ENCODE assay signal across 29 cellular contexts in the genomic region with DNA sequence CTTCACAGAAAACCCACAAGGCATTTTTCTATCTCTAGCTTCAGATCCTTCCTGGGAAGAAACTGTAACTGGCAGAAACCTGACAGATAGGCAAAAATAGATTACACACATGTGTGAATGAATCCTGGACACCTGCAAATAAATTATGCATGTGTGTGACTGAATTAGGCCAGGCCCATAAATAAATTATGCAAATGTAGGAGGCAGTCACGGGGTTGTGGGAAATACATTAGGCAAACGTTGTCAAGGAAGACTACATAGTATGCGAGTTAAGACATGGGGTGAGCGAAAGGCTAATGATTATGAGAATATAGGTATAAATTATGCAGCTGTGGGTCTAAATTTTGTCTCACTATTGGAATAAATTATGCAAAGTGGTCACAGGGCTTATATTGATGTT. TPM values are rescaled to one million over a fixed set of nuclear protein-coding genes. Genes with fewer than 3 reads are reported as not detected.
"Had no signal": no experiment of that assay in that cellular context is flagged by ENCODE, and none has a peak within 500 bp of the region (broad histone marks: within the 10 kb centered on the region; RNA-seq: fewer than 3 reads in every experiment).

No MANE protein-coding gene starts in this region.

- H3K36me3 Mint-ChIP-seq: activated naive CD4-positive, alpha-beta T cell treated with anti-CD3 and anti-CD28 coated beads, Interleukin-2, amount 10 ng/mL, durations not matched to agents 7 days and 5 days; activated naive CD8-positive, alpha-beta T cell had no signal

- H3K9me3 Mint-ChIP-seq: activated CD4-positive, alpha-beta T cell treated with anti-CD3 and anti-CD28 coated beads, Interleukin-2, amount 10 ng/mL, durations not matched to agents 7 days and 5 days; activated naive CD4-positive, alpha-beta T cell treated with anti-CD3 and anti-CD28 coated beads, Interleukin-2, amount 10 ng/mL, durations not matched to agents 7 days and 5 days; activated naive CD8-positive, alpha-beta T cell treated with anti-CD3 and anti-CD28 coated beads, Interleukin-2, amount 50 U/mL, for 24 hours; activated T-cell treated with anti-CD3 and anti-CD28 coated beads, Interleukin-2, amount 50 U/mL, for 24 hours; activated T-helper 1 cell treated with anti-CD3 and anti-CD28 coated beads, Interleukin-12 subunit alpha, Interleukin-12 subunit beta, Interleukin-2, Interleukin-4 antibody, amounts not matched to agents 30 ng/mL and 10 ng/mL and 1 ng/mL, durations not matched to agents 14 hours and 24 hours and 36 hours had no signal

- H3K9me3 ChIP-seq: SJCRH30 had no signal

- H3K36me3 ChIP-seq: brain microvascular endothelial cell, SJCRH30 had no signal

- H3K27ac Mint-ChIP-seq: activated CD4-positive, alpha-beta T cell treated with anti-CD3 and anti-CD28 coated beads for 36 hours; activated CD4-positive, alpha-beta T cell treated with anti-CD3 and anti-CD28 coated beads, Interleukin-2, amount 10 ng/mL, durations not matched to agents 7 days and 5 days; activated CD8-positive, alpha-beta T cell treated with anti-CD3 and anti-CD28 coated beads, Interleukin-2, amount 10 ng/mL, durations not matched to agents 7 days and 5 days; activated naive CD4-positive, alpha-beta T cell treated with anti-CD3 and anti-CD28 coated beads, Interleukin-2, amount 10 ng/mL, durations not matched to agents 7 days and 5 days; activated naive CD8-positive, alpha-beta T cell; activated naive CD8-positive, alpha-beta T cell treated with anti-CD3 and anti-CD28 coated beads, Interleukin-2, amount 50 U/mL, for 24 hours; activated T-cell treated with anti-CD3 and anti-CD28 coated beads, Interleukin-2, amount 50 U/mL, for 24 hours; activated T-helper 1 cell treated with anti-CD3 and anti-CD28 coated beads, Interleukin-12 subunit alpha, Interleukin-12 subunit beta, Interleukin-2, Interleukin-4 antibody, amounts not matched to agents 30 ng/mL and 10 ng/mL and 1 ng/mL, durations not matched to agents 14 hours and 24 hours and 36 hours had no signal

- H3K9ac ChIP-seq: KMS-11 had no signal

- H3K4me3 Mint-ChIP-seq: activated CD4-positive, alpha-beta T cell treated with anti-CD3 and anti-CD28 coated beads for 36 hours; activated CD4-positive, alpha-beta T cell treated with anti-CD3 and anti-CD28 coated beads, Interleukin-2, amount 10 ng/mL, durations not matched to agents 7 days and 5 days; activated CD8-positive, alpha-beta T cell treated with anti-CD3 and anti-CD28 coated beads, Interleukin-2, amount 10 ng/mL, durations not matched to agents 7 days and 5 days; activated naive CD4-positive, alpha-beta T cell treated with anti-CD3 and anti-CD28 coated beads, Interleukin-2, amount 10 ng/mL, durations not matched to agents 7 days and 5 days; activated naive CD8-positive, alpha-beta T cell; activated naive CD8-positive, alpha-beta T cell treated with anti-CD3 and anti-CD28 coated beads, Interleukin-2, amount 50 U/mL, for 24 hours; activated T-cell treated with anti-CD3 and anti-CD28 coated beads, Interleukin-2, amount 50 U/mL, for 24 hours; activated T-helper 1 cell treated with anti-CD3 and anti-CD28 coated beads, Interleukin-12 subunit alpha, Interleukin-12 subunit beta, Interleukin-2, Interleukin-4 antibody, amounts not matched to agents 30 ng/mL and 10 ng/mL and 1 ng/mL, durations not matched to agents 14 hours and 24 hours and 36 hours had no signal

- H3K4me3 ChIP-seq: SJCRH30, SK-N-MC had no signal

- H3K4me1 Mint-ChIP-seq: activated naive CD4-positive, alpha-beta T cell treated with anti-CD3 and anti-CD28 coated beads, Interleukin-2, amount 10 ng/mL, durations not matched to agents 7 days and 5 days had no signal

- H3K27ac ChIP-seq: brain microvascular endothelial cell, KMS-11, SJCRH30, SK-N-MC had no signal

- H3K4me1 ChIP-seq: SJCRH30 had no signal

- H3K4me2 ChIP-seq: KMS-11 had no signal

- ATAC-seq: activated CD4-positive, alpha-beta T cell treated with anti-CD3 and anti-CD28 coated beads for 36 hours; activated CD4-positive, CD25-positive, alpha-beta regulatory T cell treated with anti-CD3 and anti-CD28 coated beads, Interleukin-2, amount 50 U/mL, for 24 hours; activated CD8-positive, alpha-beta T cell treated with anti-CD3 and anti-CD28 coated beads, Interleukin-2, amount 10 ng/mL, durations not matched to agents 7 days and 5 days; activated naive CD8-positive, alpha-beta T cell treated with anti-CD3 and anti-CD28 coated beads, Interleukin-2, amount 50 U/mL, for 24 hours; Panc1 had no signal

- DNase-seq: activated CD4-positive, alpha-beta T cell treated with anti-CD3 and anti-CD28 coated beads for 36 hours; activated CD4-positive, alpha-beta T cell treated with anti-CD3 and anti-CD28 coated beads, Interleukin-2, amount 10 ng/mL, durations not matched to agents 7 days and 5 days; activated CD4-positive, alpha-beta T cell treated with anti-CD3 and anti-CD28 coated beads, Interleukin-2, amount 50 U/mL, for 48 hours; activated CD8-positive, alpha-beta T cell treated with anti-CD3 and anti-CD28 coated beads, Interleukin-2, amount 10 ng/mL, durations not matched to agents 7 days and 5 days; activated naive CD4-positive, alpha-beta T cell treated with anti-CD3 and anti-CD28 coated beads, Interleukin-2, amount 10 ng/mL, durations not matched to agents 7 days and 5 days; activated naive CD8-positive, alpha-beta T cell treated with anti-CD3 and anti-CD28 coated beads, Interleukin-2, amount 50 U/mL, for 24 hours; activated T-cell treated with anti-CD3 and anti-CD28 coated beads, Interleukin-2, amount 50 U/mL, for 24 hours; brain microvascular endothelial cell; central memory CD4-positive, alpha-beta T cell; NCI-H1105; NCI-H1417 treated with DMSO at 0.1 percent for 48 hours; NCI-H187 treated with DMSO at 0.1 percent for 48 hours; NCI-H2081; NCI-H2171 treated with DMSO at 0.1 percent for 48 hours; NCI-H2227 treated with DMSO at 0.1 percent for 48 hours; NCI-H446; NCI-H510A treated with DMSO at 0.1 percent for 48 hours; NCI-H748 treated with DMSO at 0.1 percent for 48 hours; NK-92 treated with Interleukin-12 subunit alpha and Interleukin-12 subunit beta, amount 100 ng/mL, for 24 hours; SHP77; SJCRH30 had no signal

RNA-seq across cellular contexts. Expression of a gene that starts 7.1 kb away (rescaled TPM):
- total RNA-seq: activated CD4-positive, alpha-beta T cell treated with anti-CD3 and anti-CD28 coated beads, Interleukin-2, amount 10 ng/mL, durations not matched to agents 7 days and 5 days; activated T-helper 1 cell treated with anti-CD3 and anti-CD28 coated beads, Interleukin-12 subunit alpha, Interleukin-12 subunit beta, Interleukin-2, Interleukin-4 antibody, amounts not matched to agents 30 ng/mL and 10 ng/mL and 1 ng/mL, durations not matched to agents 14 hours and 24 hours and 36 hours; M059J; T-helper 1 cell treated with Interleukin-12 subunit alpha and Interleukin-12 subunit beta and Interleukin-4 antibody, amounts not matched to agents 30 ng/mL and 1 ng/mL, for 36 hours had no signal

RNA-seq across cellular contexts. Expression of a gene that starts 45.3 kb away (rescaled TPM):
- total RNA-seq: activated CD4-positive, alpha-beta T cell treated with anti-CD3 and anti-CD28 coated beads, Interleukin-2, amount 10 ng/mL, durations not matched to agents 7 days and 5 days; activated CD8-positive, alpha-beta T cell treated with anti-CD3 and anti-CD28 coated beads, Interleukin-2, amount 10 ng/mL, durations not matched to agents 7 days and 5 days; activated T-helper 1 cell treated with anti-CD3 and anti-CD28 coated beads, Interleukin-12 subunit alpha, Interleukin-12 subunit beta, Interleukin-2, Interleukin-4 antibody, amounts not matched to agents 30 ng/mL and 10 ng/mL and 1 ng/mL, durations not matched to agents 14 hours and 24 hours and 36 hours; T-helper 1 cell treated with Interleukin-12 subunit alpha and Interleukin-12 subunit beta and Interleukin-4 antibody, amounts not matched to agents 30 ng/mL and 1 ng/mL, for 36 hours had no signal
